Comparison of ENCODE assay signal across 1 cellular context in the genomic region with DNA sequence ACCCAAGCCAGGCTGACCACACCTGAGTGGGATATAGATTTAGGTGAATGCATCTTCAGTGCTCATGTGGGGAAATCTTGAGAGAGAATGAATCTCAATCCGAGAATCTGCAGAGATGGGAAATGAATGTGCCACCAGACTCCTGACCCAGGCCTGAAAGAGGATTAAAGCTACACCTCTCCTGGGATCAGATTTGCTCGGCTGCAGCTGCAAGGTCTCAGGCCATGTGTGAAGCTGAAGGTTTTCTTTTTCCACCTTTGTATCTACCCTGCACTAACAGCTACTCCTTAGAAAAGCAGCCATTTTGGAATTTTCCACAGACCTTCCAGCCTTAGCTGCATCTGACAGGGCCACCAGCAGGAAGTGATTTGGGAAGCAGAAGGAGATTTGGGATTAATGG.
TF ChIP-seq lines count a peak whose summit lies in the region.

No MANE protein-coding gene starts in this region.

TF ChIP-seq in GM23338, 12 proteins besides CTCF, POLR2A, EP300 and RAD21 (continued from another document):
- TF ChIP-seq, protein P1, sequence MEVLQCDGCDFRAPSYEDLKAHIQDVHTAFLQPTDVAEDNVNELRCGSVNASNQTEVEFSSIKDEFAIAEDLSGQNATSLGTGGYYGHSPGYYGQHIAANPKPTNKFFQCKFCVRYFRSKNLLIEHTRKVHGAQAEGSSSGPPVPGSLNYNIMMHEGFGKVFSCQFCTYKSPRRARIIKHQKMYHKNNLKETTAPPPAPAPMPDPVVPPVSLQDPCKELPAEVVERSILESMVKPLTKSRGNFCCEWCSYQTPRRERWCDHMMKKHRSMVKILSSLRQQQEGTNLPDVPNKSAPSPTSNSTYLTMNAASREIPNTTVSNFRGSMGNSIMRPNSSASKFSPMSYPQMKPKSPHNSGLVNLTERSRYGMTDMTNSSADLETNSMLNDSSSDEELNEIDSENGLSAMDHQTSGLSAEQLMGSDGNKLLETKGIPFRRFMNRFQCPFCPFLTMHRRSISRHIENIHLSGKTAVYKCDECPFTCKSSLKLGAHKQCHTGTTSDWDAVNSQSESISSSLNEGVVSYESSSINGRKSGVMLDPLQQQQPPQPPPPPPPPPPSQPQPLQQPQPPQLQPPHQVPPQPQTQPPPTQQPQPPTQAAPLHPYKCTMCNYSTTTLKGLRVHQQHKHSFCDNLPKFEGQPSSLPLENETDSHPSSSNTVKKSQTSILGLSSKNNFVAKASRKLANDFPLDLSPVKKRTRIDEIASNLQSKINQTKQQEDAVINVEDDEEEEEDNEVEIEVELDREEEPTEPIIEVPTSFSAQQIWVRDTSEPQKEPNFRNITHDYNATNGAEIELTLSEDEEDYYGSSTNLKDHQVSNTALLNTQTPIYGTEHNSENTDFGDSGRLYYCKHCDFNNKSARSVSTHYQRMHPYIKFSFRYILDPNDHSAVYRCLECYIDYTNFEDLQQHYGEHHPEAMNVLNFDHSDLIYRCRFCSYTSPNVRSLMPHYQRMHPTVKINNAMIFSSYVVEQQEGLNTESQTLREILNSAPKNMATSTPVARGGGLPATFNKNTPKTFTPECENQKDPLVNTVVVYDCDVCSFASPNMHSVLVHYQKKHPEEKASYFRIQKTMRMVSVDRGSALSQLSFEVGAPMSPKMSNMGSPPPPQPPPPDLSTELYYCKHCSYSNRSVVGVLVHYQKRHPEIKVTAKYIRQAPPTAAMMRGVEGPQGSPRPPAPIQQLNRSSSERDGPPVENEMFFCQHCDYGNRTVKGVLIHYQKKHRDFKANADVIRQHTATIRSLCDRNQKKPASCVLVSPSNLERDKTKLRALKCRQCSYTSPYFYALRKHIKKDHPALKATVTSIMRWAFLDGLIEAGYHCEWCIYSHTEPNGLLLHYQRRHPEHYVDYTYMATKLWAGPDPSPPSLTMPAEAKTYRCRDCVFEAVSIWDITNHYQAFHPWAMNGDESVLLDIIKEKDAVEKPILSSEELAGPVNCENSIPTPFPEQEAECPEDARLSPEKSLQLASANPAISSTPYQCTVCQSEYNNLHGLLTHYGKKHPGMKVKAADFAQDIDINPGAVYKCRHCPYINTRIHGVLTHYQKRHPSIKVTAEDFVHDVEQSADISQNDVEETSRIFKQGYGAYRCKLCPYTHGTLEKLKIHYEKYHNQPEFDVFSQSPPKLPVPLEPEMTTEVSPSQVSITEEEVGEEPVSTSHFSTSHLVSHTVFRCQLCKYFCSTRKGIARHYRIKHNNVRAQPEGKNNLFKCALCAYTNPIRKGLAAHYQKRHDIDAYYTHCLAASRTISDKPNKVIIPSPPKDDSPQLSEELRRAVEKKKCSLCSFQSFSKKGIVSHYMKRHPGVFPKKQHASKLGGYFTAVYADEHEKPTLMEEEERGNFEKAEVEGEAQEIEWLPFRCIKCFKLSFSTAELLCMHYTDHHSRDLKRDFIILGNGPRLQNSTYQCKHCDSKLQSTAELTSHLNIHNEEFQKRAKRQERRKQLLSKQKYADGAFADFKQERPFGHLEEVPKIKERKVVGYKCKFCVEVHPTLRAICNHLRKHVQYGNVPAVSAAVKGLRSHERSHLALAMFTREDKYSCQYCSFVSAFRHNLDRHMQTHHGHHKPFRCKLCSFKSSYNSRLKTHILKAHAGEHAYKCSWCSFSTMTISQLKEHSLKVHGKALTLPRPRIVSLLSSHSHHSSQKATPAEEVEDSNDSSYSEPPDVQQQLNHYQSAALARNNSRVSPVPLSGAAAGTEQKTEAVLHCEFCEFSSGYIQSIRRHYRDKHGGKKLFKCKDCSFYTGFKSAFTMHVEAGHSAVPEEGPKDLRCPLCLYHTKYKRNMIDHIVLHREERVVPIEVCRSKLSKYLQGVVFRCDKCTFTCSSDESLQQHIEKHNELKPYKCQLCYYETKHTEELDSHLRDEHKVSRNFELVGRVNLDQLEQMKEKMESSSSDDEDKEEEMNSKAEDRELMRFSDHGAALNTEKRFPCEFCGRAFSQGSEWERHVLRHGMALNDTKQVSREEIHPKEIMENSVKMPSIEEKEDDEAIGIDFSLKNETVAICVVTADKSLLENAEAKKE (CRISPR knock-in tag; IDR thresholded peaks at IDR 0.05): no peak
- no peak for TF ChIP-seq EZH2 (IDR thresholded peaks at IDR 0.05; ENCODE audit: low read depth, unreplicated experiment)
- TF ChIP-seq, protein P2, sequence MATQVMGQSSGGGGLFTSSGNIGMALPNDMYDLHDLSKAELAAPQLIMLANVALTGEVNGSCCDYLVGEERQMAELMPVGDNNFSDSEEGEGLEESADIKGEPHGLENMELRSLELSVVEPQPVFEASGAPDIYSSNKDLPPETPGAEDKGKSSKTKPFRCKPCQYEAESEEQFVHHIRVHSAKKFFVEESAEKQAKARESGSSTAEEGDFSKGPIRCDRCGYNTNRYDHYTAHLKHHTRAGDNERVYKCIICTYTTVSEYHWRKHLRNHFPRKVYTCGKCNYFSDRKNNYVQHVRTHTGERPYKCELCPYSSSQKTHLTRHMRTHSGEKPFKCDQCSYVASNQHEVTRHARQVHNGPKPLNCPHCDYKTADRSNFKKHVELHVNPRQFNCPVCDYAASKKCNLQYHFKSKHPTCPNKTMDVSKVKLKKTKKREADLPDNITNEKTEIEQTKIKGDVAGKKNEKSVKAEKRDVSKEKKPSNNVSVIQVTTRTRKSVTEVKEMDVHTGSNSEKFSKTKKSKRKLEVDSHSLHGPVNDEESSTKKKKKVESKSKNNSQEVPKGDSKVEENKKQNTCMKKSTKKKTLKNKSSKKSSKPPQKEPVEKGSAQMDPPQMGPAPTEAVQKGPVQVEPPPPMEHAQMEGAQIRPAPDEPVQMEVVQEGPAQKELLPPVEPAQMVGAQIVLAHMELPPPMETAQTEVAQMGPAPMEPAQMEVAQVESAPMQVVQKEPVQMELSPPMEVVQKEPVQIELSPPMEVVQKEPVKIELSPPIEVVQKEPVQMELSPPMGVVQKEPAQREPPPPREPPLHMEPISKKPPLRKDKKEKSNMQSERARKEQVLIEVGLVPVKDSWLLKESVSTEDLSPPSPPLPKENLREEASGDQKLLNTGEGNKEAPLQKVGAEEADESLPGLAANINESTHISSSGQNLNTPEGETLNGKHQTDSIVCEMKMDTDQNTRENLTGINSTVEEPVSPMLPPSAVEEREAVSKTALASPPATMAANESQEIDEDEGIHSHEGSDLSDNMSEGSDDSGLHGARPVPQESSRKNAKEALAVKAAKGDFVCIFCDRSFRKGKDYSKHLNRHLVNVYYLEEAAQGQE (IDR thresholded peaks at IDR 0.05; ENCODE audit: unreplicated experiment): no peak
- TF ChIP-seq POLR2AphosphoS5 (IDR thresholded peaks at IDR 0.05; ENCODE audit: low read depth): no peak
- TF ChIP-seq, protein P3, sequence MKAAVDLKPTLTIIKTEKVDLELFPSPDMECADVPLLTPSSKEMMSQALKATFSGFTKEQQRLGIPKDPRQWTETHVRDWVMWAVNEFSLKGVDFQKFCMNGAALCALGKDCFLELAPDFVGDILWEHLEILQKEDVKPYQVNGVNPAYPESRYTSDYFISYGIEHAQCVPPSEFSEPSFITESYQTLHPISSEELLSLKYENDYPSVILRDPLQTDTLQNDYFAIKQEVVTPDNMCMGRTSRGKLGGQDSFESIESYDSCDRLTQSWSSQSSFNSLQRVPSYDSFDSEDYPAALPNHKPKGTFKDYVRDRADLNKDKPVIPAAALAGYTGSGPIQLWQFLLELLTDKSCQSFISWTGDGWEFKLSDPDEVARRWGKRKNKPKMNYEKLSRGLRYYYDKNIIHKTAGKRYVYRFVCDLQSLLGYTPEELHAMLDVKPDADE (IDR thresholded peaks at IDR 0.05): no peak
- TF ChIP-seq NANOG (IDR thresholded peaks at IDR 0.05; ENCODE audit: borderline replicate concordance): no peak
- no peak for TF ChIP-seq ZNF331 (CRISPR knock-in tag; IDR thresholded peaks at IDR 0.05; ENCODE audit: low read depth)
- no peak for TF ChIP-seq STAT1 (IDR thresholded peaks at IDR 0.05; ENCODE audit: unreplicated experiment)
- TF ChIP-seq CREB1 (CRISPR knock-in tag; IDR thresholded peaks at IDR 0.05; ENCODE audit: low read depth): no peak
- TF ChIP-seq EZH2phosphoT487 (IDR thresholded peaks at IDR 0.05; ENCODE audit: unreplicated experiment): no peak
- TF ChIP-seq ZNF114 (CRISPR knock-in tag; IDR thresholded peaks at IDR 0.05): no peak
TF ChIP-seq in GM23338: peak in this region for 0.
